Comparison of ENCODE assay signal across 1 cellular context in the genomic region with DNA sequence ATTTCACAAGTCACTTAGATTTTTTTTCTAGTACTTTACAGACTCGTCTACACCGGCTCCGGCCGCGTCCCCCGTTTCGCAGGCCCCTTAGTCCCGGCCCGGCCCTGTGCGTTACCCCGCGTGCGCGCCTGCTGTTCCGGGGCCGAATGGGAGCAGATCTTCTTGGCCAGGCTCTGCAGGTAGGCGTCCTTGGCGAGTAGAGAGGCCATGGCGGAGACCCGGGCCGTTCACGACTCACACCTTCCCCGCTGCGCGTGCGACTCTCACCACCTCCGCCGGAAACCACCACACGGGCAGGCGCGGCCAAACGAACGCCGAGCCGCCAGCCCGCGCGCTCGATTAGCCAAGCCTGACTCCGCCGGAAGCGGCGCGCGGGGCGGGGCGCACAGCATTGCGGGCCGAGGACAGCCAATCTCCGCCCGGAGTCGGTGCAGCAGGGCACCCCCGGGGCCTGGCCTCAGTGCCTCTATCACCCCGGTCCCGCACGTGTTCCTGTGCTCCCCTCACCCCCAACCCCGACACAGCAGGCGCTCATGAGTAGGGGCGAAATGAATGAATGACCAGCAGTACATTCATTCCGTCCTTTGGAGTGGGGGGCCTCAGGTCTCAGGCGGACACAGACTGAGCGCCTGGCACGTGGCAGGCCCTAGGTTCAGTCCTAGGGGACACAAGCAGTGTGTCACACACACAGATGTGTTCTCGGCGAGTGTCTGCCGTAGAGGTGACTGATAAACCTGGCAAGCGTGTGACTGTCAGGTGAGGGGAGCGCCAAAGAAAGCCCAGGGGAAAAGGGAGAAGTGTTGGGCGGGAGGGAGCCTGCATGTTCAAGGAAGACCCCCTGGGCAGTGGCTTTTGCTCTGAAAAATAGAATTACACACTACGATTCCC.
A peak's percentile ranks its signal among the peaks of the same experiment; 100 is the strongest.
TF ChIP-seq lines count a peak whose summit lies in the region.

A gene (minus strand): TSS at position 265 of the 888 bp plus-strand sequence. CDS start 56 bp downstream, at position 209.

TF ChIP-seq in HepG2, 621 proteins besides CTCF, POLR2A, EP300 and RAD21 (continued from another document and continues in another):
- TF ChIP-seq, protein P1, sequence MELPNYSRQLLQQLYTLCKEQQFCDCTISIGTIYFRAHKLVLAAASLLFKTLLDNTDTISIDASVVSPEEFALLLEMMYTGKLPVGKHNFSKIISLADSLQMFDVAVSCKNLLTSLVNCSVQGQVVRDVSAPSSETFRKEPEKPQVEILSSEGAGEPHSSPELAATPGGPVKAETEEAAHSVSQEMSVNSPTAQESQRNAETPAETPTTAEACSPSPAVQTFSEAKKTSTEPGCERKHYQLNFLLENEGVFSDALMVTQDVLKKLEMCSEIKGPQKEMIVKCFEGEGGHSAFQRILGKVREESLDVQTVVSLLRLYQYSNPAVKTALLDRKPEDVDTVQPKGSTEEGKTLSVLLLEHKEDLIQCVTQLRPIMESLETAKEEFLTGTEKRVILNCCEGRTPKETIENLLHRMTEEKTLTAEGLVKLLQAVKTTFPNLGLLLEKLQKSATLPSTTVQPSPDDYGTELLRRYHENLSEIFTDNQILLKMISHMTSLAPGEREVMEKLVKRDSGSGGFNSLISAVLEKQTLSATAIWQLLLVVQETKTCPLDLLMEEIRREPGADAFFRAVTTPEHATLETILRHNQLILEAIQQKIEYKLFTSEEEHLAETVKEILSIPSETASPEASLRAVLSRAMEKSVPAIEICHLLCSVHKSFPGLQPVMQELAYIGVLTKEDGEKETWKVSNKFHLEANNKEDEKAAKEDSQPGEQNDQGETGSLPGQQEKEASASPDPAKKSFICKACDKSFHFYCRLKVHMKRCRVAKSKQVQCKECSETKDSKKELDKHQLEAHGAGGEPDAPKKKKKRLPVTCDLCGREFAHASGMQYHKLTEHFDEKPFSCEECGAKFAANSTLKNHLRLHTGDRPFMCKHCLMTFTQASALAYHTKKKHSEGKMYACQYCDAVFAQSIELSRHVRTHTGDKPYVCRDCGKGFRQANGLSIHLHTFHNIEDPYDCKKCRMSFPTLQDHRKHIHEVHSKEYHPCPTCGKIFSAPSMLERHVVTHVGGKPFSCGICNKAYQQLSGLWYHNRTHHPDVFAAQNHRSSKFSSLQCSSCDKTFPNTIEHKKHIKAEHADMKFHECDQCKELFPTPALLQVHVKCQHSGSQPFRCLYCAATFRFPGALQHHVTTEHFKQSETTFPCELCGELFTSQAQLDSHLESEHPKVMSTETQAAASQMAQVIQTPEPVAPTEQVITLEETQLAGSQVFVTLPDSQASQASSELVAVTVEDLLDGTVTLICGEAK (IDR thresholded peaks at IDR 0.05), result peak; percentile 18; the same call in 1 of the 2 replicates
- TF ChIP-seq, protein P1 (CRISPR knock-in tag; IDR thresholded peaks at IDR 0.05), result peak; percentile 73
- TF ChIP-seq, protein P2, sequence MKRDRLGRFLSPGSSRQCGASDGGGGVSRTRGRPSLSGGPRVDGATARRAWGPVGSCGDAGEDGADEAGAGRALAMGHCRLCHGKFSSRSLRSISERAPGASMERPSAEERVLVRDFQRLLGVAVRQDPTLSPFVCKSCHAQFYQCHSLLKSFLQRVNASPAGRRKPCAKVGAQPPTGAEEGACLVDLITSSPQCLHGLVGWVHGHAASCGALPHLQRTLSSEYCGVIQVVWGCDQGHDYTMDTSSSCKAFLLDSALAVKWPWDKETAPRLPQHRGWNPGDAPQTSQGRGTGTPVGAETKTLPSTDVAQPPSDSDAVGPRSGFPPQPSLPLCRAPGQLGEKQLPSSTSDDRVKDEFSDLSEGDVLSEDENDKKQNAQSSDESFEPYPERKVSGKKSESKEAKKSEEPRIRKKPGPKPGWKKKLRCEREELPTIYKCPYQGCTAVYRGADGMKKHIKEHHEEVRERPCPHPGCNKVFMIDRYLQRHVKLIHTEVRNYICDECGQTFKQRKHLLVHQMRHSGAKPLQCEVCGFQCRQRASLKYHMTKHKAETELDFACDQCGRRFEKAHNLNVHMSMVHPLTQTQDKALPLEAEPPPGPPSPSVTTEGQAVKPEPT (CRISPR knock-in tag; IDR thresholded peaks at IDR 0.05; ENCODE audit: low read depth), result peak; percentile 78; the same call in 1 of the 2 replicates
- TF ChIP-seq KMT2B (CRISPR knock-in tag; IDR thresholded peaks at IDR 0.05) (peak; percentile 97), NFKBIZ (CRISPR knock-in tag; IDR thresholded peaks at IDR 0.05) (peak; percentile 84), SNRNP70 (IDR thresholded peaks at IDR 0.05; ENCODE audit: low read depth, low read length) (no peak), FOXO1 (CRISPR knock-in tag; IDR thresholded peaks at IDR 0.05) (peak; percentile 77; the same call in 1 of the 2 replicates), KDM3A (CRISPR knock-in tag; IDR thresholded peaks at IDR 0.05; ENCODE audit: low read depth) (peak; percentile 89), RCOR2 (CRISPR knock-in tag; IDR thresholded peaks at IDR 0.05) (peak; percentile 49; the same call in 1 of the 2 replicates), ZSCAN20 (CRISPR knock-in tag; IDR thresholded peaks at IDR 0.05; ENCODE audit: borderline replicate concordance) (no peak; the same call in 1 of the 2 replicates), POGZ (CRISPR knock-in tag; IDR thresholded peaks at IDR 0.05) (peak; percentile 83), JUNB (CRISPR knock-in tag; IDR thresholded peaks at IDR 0.05; ENCODE audit: borderline replicate concordance) (0 out of 2 replicates have a peak, but pooled peaks have one; percentile 3), HOXA5 (CRISPR knock-in tag; IDR thresholded peaks at IDR 0.05) (peak; percentile 97), SALL1 (CRISPR knock-in tag; IDR thresholded peaks at IDR 0.05) (peak; percentile 88)
- TF ChIP-seq, protein P3, sequence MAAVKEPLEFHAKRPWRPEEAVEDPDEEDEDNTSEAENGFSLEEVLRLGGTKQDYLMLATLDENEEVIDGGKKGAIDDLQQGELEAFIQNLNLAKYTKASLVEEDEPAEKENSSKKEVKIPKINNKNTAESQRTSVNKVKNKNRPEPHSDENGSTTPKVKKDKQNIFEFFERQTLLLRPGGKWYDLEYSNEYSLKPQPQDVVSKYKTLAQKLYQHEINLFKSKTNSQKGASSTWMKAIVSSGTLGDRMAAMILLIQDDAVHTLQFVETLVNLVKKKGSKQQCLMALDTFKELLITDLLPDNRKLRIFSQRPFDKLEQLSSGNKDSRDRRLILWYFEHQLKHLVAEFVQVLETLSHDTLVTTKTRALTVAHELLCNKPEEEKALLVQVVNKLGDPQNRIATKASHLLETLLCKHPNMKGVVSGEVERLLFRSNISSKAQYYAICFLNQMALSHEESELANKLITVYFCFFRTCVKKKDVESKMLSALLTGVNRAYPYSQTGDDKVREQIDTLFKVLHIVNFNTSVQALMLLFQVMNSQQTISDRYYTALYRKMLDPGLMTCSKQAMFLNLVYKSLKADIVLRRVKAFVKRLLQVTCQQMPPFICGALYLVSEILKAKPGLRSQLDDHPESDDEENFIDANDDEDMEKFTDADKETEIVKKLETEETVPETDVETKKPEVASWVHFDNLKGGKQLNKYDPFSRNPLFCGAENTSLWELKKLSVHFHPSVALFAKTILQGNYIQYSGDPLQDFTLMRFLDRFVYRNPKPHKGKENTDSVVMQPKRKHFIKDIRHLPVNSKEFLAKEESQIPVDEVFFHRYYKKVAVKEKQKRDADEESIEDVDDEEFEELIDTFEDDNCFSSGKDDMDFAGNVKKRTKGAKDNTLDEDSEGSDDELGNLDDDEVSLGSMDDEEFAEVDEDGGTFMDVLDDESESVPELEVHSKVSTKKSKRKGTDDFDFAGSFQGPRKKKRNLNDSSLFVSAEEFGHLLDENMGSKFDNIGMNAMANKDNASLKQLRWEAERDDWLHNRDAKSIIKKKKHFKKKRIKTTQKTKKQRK (IDR thresholded peaks at IDR 0.05; ENCODE audit: low read length), result no peak
- TF ChIP-seq, protein P4, sequence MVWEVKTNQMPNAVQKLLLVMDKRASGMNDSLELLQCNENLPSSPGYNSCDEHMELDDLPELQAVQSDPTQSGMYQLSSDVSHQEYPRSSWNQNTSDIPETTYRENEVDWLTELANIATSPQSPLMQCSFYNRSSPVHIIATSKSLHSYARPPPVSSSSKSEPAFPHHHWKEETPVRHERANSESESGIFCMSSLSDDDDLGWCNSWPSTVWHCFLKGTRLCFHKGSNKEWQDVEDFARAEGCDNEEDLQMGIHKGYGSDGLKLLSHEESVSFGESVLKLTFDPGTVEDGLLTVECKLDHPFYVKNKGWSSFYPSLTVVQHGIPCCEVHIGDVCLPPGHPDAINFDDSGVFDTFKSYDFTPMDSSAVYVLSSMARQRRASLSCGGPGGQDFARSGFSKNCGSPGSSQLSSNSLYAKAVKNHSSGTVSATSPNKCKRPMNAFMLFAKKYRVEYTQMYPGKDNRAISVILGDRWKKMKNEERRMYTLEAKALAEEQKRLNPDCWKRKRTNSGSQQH (CRISPR knock-in tag; IDR thresholded peaks at IDR 0.05; ENCODE audit: low read depth), result 0 out of 2 replicates have a peak, but pooled peaks have one; percentile 93
- TF ChIP-seq, protein P5, sequence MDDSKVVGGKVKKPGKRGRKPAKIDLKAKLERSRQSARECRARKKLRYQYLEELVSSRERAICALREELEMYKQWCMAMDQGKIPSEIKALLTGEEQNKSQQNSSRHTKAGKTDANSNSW (CRISPR knock-in tag; IDR thresholded peaks at IDR 0.05; ENCODE audit: borderline replicate concordance), result peak; percentile 76; the same call in 1 of the 2 replicates
- TF ChIP-seq, protein P6, sequence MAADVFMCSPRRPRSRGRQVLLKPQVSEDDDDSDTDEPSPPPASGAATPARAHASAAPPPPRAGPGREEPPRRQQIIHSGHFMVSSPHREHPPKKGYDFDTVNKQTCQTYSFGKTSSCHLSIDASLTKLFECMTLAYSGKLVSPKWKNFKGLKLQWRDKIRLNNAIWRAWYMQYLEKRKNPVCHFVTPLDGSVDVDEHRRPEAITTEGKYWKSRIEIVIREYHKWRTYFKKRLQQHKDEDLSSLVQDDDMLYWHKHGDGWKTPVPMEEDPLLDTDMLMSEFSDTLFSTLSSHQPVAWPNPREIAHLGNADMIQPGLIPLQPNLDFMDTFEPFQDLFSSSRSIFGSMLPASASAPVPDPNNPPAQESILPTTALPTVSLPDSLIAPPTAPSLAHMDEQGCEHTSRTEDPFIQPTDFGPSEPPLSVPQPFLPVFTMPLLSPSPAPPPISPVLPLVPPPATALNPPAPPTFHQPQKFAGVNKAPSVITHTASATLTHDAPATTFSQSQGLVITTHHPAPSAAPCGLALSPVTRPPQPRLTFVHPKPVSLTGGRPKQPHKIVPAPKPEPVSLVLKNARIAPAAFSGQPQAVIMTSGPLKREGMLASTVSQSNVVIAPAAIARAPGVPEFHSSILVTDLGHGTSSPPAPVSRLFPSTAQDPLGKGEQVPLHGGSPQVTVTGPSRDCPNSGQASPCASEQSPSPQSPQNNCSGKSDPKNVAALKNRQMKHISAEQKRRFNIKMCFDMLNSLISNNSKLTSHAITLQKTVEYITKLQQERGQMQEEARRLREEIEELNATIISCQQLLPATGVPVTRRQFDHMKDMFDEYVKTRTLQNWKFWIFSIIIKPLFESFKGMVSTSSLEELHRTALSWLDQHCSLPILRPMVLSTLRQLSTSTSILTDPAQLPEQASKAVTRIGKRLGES (CRISPR knock-in tag; IDR thresholded peaks at IDR 0.05; ENCODE audit: borderline replicate concordance), result no peak
- TF ChIP-seq, protein P7, sequence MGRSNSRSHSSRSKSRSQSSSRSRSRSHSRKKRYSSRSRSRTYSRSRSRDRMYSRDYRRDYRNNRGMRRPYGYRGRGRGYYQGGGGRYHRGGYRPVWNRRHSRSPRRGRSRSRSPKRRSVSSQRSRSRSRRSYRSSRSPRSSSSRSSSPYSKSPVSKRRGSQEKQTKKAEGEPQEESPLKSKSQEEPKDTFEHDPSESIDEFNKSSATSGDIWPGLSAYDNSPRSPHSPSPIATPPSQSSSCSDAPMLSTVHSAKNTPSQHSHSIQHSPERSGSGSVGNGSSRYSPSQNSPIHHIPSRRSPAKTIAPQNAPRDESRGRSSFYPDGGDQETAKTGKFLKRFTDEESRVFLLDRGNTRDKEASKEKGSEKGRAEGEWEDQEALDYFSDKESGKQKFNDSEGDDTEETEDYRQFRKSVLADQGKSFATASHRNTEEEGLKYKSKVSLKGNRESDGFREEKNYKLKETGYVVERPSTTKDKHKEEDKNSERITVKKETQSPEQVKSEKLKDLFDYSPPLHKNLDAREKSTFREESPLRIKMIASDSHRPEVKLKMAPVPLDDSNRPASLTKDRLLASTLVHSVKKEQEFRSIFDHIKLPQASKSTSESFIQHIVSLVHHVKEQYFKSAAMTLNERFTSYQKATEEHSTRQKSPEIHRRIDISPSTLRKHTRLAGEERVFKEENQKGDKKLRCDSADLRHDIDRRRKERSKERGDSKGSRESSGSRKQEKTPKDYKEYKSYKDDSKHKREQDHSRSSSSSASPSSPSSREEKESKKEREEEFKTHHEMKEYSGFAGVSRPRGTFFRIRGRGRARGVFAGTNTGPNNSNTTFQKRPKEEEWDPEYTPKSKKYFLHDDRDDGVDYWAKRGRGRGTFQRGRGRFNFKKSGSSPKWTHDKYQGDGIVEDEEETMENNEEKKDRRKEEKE (IDR thresholded peaks at IDR 0.05), result no peak
- TF ChIP-seq, protein P8, sequence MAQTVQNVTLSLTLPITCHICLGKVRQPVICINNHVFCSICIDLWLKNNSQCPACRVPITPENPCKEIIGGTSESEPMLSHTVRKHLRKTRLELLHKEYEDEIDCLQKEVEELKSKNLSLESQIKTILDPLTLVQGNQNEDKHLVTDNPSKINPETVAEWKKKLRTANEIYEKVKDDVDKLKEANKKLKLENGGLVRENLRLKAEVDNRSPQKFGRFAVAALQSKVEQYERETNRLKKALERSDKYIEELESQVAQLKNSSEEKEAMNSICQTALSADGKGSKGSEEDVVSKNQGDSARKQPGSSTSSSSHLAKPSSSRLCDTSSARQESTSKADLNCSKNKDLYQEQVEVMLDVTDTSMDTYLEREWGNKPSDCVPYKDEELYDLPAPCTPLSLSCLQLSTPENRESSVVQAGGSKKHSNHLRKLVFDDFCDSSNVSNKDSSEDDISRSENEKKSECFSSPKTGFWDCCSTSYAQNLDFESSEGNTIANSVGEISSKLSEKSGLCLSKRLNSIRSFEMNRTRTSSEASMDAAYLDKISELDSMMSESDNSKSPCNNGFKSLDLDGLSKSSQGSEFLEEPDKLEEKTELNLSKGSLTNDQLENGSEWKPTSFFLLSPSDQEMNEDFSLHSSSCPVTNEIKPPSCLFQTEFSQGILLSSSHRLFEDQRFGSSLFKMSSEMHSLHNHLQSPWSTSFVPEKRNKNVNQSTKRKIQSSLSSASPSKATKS (CRISPR knock-in tag; IDR thresholded peaks at IDR 0.05), result peak; percentile 52; the same call in 1 of the 2 replicates
